In genomic region chr2:69777778-69778089, GRCh38 we compare ENCODE assay signal across 1 cellular context.
TF ChIP-seq lines count a peak whose summit lies in the region.

No MANE protein-coding gene starts in this region.

TF ChIP-seq in GM23338, 12 proteins besides CTCF, POLR2A, EP300 and RAD21 (continued from another document):
- TF ChIP-seq ZNF462 (CRISPR knock-in tag; IDR thresholded peaks at IDR 0.05) (no peak), ZNF331 (CRISPR knock-in tag; IDR thresholded peaks at IDR 0.05; ENCODE audit: low read depth) (no peak), EZH2phosphoT487 (IDR thresholded peaks at IDR 0.05; ENCODE audit: unreplicated experiment) (no peak), EZH2 (IDR thresholded peaks at IDR 0.05; ENCODE audit: low read depth, unreplicated experiment) (no peak), JUNB (IDR thresholded peaks at IDR 0.05; ENCODE audit: unreplicated experiment) (no peak), REST (IDR thresholded peaks at IDR 0.05; ENCODE audit: unreplicated experiment) (no peak)
